Comparison of ENCODE assay signal across 8 cellular contexts in genomic region chr19:2945575-2946184, GRCh38. TPM values are rescaled to one million over a fixed set of nuclear protein-coding genes. Genes with fewer than 3 reads are reported as not detected.
DNase-seq lines count a peak whose midpoint lies in the region; ATAC-seq and TF ChIP-seq lines count a peak whose summit lies in the region.

No MANE protein-coding gene starts in this region.

- 44 to 71% methylated on average over 6 to 17 of the region's 17 CpGs for WGBS in transverse colon (ENCODE audit: low coverage in 1 of 2), 2 donors

- in situ Hi-C loops in transverse colon (cut with MboI; ENCODE audit: low pct_ligation_motif_present in 1 of 4, low pct_unique_long_range_greater_than_20kb in 1 of 4, low sequenced_read_pairs in 3 of 4) = no loop called here

- no peak overlapping the region for H3K27ac Mint-ChIP-seq in activated T-cell treated with anti-CD3 and anti-CD28 coated beads, Interleukin-2, amount 50 U/mL, for 72 hours
- peak overlapping the region in 4 of 5 experiments; percentile 14 to 99 (median 76) for H3K27ac Mint-ChIP-seq in brain
- H3K27ac Mint-ChIP-seq in memory B cell = no peak overlapping the region

- no peaks in the 10 kb centered on the region for H3K27me3 ChIP-seq in transverse colon

- TF ChIP-seq CTCF in brain (conservative IDR thresholded peaks at IDR 0.05) (no peak), transverse colon (IDR thresholded peaks at IDR 0.05) (no peak)

- no peaks in the 10 kb centered on the region for H3K9me3 Mint-ChIP-seq in activated T-cell treated with anti-CD3 and anti-CD28 coated beads, Interleukin-2, amount 50 U/mL, for 72 hours
- H3K9me3 Mint-ChIP-seq in brain = peaks cover 0 to 5% (median 3%) of the 10 kb centered on the region in 5 experiments
- no peaks in the 10 kb centered on the region for H3K9me3 Mint-ChIP-seq in memory B cell

- H3K4me3 Mint-ChIP-seq in activated T-cell treated with anti-CD3 and anti-CD28 coated beads, Interleukin-2, amount 50 U/mL, for 72 hours = peak overlapping the region; percentile 99
- H3K4me3 Mint-ChIP-seq in brain (peak overlapping the region; percentile 91 to 99 (median 98)), memory B cell (peak overlapping the region; percentile 99)

- no peak for TF ChIP-seq EP300 in transverse colon (IDR thresholded peaks at IDR 0.05; ENCODE audit: low read depth)

- intact Hi-C loops in transverse colon (cut with DNase I; ENCODE audit: low total_unique reads) (no loop called here), sciatic nerve (cut with DNase I) (no loop called here)

- no peaks in the 10 kb centered on the region for H3K27me3 Mint-ChIP-seq in activated T-cell treated with anti-CD3 and anti-CD28 coated beads, Interleukin-2, amount 50 U/mL, for 72 hours (ENCODE audit: low read depth)
- peaks cover 19% of the 10 kb centered on the region for H3K27me3 Mint-ChIP-seq in brain
- no peaks in the 10 kb centered on the region for H3K27me3 Mint-ChIP-seq in memory B cell

- peaks cover 61% of the 10 kb centered on the region for H3K4me1 Mint-ChIP-seq in activated T-cell treated with anti-CD3 and anti-CD28 coated beads, Interleukin-2, amount 50 U/mL, for 72 hours (ENCODE audit: low read depth)
- H3K4me1 Mint-ChIP-seq in brain (peaks cover 73% of the 10 kb centered on the region), memory B cell (peaks cover 19% of the 10 kb centered on the region)

- no peak for ATAC-seq in activated T-cell treated with anti-CD3 and anti-CD28 coated beads, Interleukin-2, amount 50 U/mL, for 72 hours (replicated peaks in 1 of 2)
- ATAC-seq in memory B cell (ENCODE audit: low read depth) = no peak
- no peak for ATAC-seq in sciatic nerve

- no peak for DNase-seq in activated T-cell treated with anti-CD3 and anti-CD28 coated beads, Interleukin-2, amount 50 U/mL, for 72 hours
- DNase-seq in activated T-cell treated with anti-CD3 and anti-CD28 coated beads, Interleukin-2, amount 50 U/mL, for 48 hours = no peak
- DNase-seq in memory B cell (ENCODE audit: low spot score in 2 of 2) (no peak), transverse colon (no peak), NCI-H187 treated with DMSO at 0.1 percent for 48 hours (lab: John Stamatoyannopoulos, UW) (no peak), sciatic nerve (ENCODE audit: low spot score) (no peak), islet precursor cell (no peak)

- TF ChIP-seq POLR2A in transverse colon (IDR thresholded peaks at IDR 0.05) = no peak

- peaks cover 2 to 4% of the 10 kb centered on the region in 2 donors for H3K36me3 Mint-ChIP-seq in activated T-cell treated with anti-CD3 and anti-CD28 coated beads, Interleukin-2, amount 50 U/mL, for 72 hours (ENCODE audit: insufficient read depth in 2 of 2)
- peaks cover 24% of the 10 kb centered on the region for H3K36me3 Mint-ChIP-seq in brain
- no peaks in the 10 kb centered on the region for H3K36me3 Mint-ChIP-seq in memory B cell

- no peaks in the 10 kb centered on the region for H3K36me3 ChIP-seq in transverse colon

- H3K4me3 ChIP-seq in transverse colon = peak overlapping the region; percentile 49 to 94 (median 84)

- H3K27ac ChIP-seq in transverse colon = peak overlapping the region; percentile 92 to 95 (median 94)

- H3K9me3 ChIP-seq in transverse colon = no peaks in the 10 kb centered on the region

- H3K4me1 ChIP-seq in transverse colon = peaks cover 4 to 24% (median 23%) of the 10 kb centered on the region in 4 donors

RNA-seq across cellular contexts. Expression of gene ZNF77, which starts 0.9 kb away (rescaled TPM):
- total RNA-seq in activated T-cell treated with anti-CD3 and anti-CD28 coated beads, Interleukin-2, amount 50 U/mL, for 72 hours = 1 to 10 TPM; 5.4 to 5.5 TPM
- 3.1 TPM for polyA plus RNA-seq in brain (ENCODE audit: insufficient read depth, low read depth, low replicate concordance)
- total RNA-seq in transverse colon (1 to 10 TPM in 3 of 4 donors, not detected in 1; 4.2 to 9.3 (median 5.1) TPM), sciatic nerve (6.1 TPM)

RNA-seq across cellular contexts. Expression of gene TLE6, which starts 31.7 kb away (rescaled TPM):
- total RNA-seq in activated T-cell treated with anti-CD3 and anti-CD28 coated beads, Interleukin-2, amount 50 U/mL, for 72 hours = 1 to 10 TPM; 4.5 to 6.0 TPM
- 12.7 TPM for polyA plus RNA-seq in brain (ENCODE audit: insufficient read depth, low read depth, low replicate concordance)
- not detected for total RNA-seq in transverse colon
- total RNA-seq in sciatic nerve = 4.4 TPM

RNA-seq across cellular contexts. Expression of gene ZNF57, which starts 45.0 kb away (rescaled TPM):
- 1 to 10 TPM; 6.2 to 7.6 TPM for total RNA-seq in activated T-cell treated with anti-CD3 and anti-CD28 coated beads, Interleukin-2, amount 50 U/mL, for 72 hours
- polyA plus RNA-seq in brain (ENCODE audit: insufficient read depth, low read depth, low replicate concordance) = 1.9 TPM
- total RNA-seq in transverse colon (10 to 100 TPM in 3 of 4 donors, 1 to 10 TPM in 1; 1.2 to 22.1 (median 14.1) TPM), sciatic nerve (3.1 TPM)

Comparison
In these comparisons a context has a peak if more than half of its experiments do, and no peak if none do; other contexts are left out.
1. H3K27ac Mint-ChIP-seq: peak in brain (4 of 5); none in activated T-cell treated with anti-CD3 and anti-CD28 coated beads, Interleukin-2, amount 50 U/mL, for 72 hours (single experiment) and memory B cell (single experiment).
2. Peak in every context shown above with its lines, with median percentiles within 50 percentile points of each other: H3K4me3 Mint-ChIP-seq.